In genomic region chr5:11392-11791, GRCh38 we compare ENCODE assay signal across 7 cellular contexts.
DNase-seq lines count a peak whose midpoint lies in the region; ATAC-seq, FAIRE-seq and TF ChIP-seq lines count a peak whose summit lies in the region.
"Not testable (repeated sequence)": the region's sequence is repeated elsewhere in the genome, so short reads cannot be mapped to it uniquely, and the experiment has no call there.

No MANE protein-coding gene starts in this region.

- not testable (repeated sequence) for H3K4me2 ChIP-seq in HepG2 (ENCODE audit: low read depth, low read length)

- TF ChIP-seq RAD21 in HepG2 (CRISPR knock-in tag; IDR thresholded peaks at IDR 0.05): not testable (repeated sequence)

- H4K20me1 ChIP-seq in HepG2 (ENCODE audit: insufficient read depth, low read length): not testable (repeated sequence)

- TF ChIP-seq EP300 in HepG2 (IDR thresholded peaks at IDR 0.05; ENCODE audit: low read depth in 2 of 2, low read length in 2 of 2); HepG2 (CRISPR knock-in tag; IDR thresholded peaks at IDR 0.05; ENCODE audit: borderline replicate concordance): not testable (repeated sequence)

- not testable (repeated sequence) for H3K4me1 Mint-ChIP-seq in T-helper 2 cell treated with Interferon-gamma antibody and Interleukin-4, amounts not matched to agents 5 μg/mL and 100 μg/mL, for 36 hours (ENCODE audit: low read depth); activated T-helper 1 cell treated with anti-CD3 and anti-CD28 coated beads, Interleukin-12 subunit alpha, Interleukin-12 subunit beta, Interleukin-2, Interleukin-4 antibody, amounts not matched to agents 30 ng/mL and 10 ng/mL and 1 ng/mL, durations not matched to agents 14 hours and 24 hours and 36 hours (ENCODE audit: low read depth); activated naive CD8-positive, alpha-beta T cell treated with anti-CD3 and anti-CD28 coated beads, Interleukin-2, amount 10 ng/mL, durations not matched to agents 7 days and 5 days; central memory CD8-positive, alpha-beta T cell; naive thymus-derived CD4-positive, alpha-beta T cell; stimulated activated naive B cell treated with anti-CD40 and anti-IgM and Interleukin-4, amounts not matched to agents 10 μg/mL and 1 μg/mL and 100 μg/mL, for 72 hours

- POLR2A ChIA-PET in activated naive CD8-positive, alpha-beta T cell treated with anti-CD3 and anti-CD28 coated beads, Interleukin-2, amount 10 ng/mL, durations not matched to agents 7 days and 5 days (lab: Charles Lee); HepG2 (lab: Yijun Ruan, JAX); naive thymus-derived CD4-positive, alpha-beta T cell (lab: Charles Lee): not testable (repeated sequence)

- not testable (repeated sequence) for H3K27ac ChIP-seq in HepG2 (ENCODE audit: extremely low read length, insufficient read depth, low read length); naive thymus-derived CD4-positive, alpha-beta T cell (ENCODE audit: low read depth, low read length)

- not testable (repeated sequence) for H2AFZ ChIP-seq in HepG2 (ENCODE audit: low read length)

- H3K9me3 Mint-ChIP-seq in T-helper 2 cell treated with Interferon-gamma antibody and Interleukin-4, amounts not matched to agents 5 μg/mL and 100 μg/mL, for 36 hours; activated T-helper 1 cell treated with anti-CD3 and anti-CD28 coated beads, Interleukin-12 subunit alpha, Interleukin-12 subunit beta, Interleukin-2, Interleukin-4 antibody, amounts not matched to agents 30 ng/mL and 10 ng/mL and 1 ng/mL, durations not matched to agents 14 hours and 24 hours and 36 hours; activated naive CD8-positive, alpha-beta T cell treated with anti-CD3 and anti-CD28 coated beads, Interleukin-2, amount 10 ng/mL, durations not matched to agents 7 days and 5 days; central memory CD8-positive, alpha-beta T cell; naive thymus-derived CD4-positive, alpha-beta T cell; stimulated activated naive B cell treated with anti-CD40 and anti-IgM and Interleukin-4, amounts not matched to agents 10 μg/mL and 1 μg/mL and 100 μg/mL, for 72 hours: not testable (repeated sequence)

- not testable (repeated sequence) for H3K9me3 ChIP-seq in HepG2 (ENCODE audit: low read length); naive thymus-derived CD4-positive, alpha-beta T cell (ENCODE audit: control insufficient read depth in 2 of 3, low read length in 3 of 3)

- H3K4me1 ChIP-seq in HepG2 (ENCODE audit: insufficient read depth, low read length); naive thymus-derived CD4-positive, alpha-beta T cell (ENCODE audit: control insufficient read depth in 2 of 2, insufficient read depth in 2 of 2, low read length in 2 of 2): not testable (repeated sequence)

- in situ Hi-C loops in HepG2 (cut with HindIII; ENCODE audit: extremely low pct_ligation_motif_present, low pct_unique_long_range_greater_than_20kb): not testable (repeated sequence)

- TF ChIP-seq CTCF in HepG2 (CRISPR knock-in tag; IDR thresholded peaks at IDR 0.05): not testable (repeated sequence)

- ATAC-seq in activated naive CD8-positive, alpha-beta T cell treated with anti-CD3 and anti-CD28 coated beads, Interleukin-2, amount 10 ng/mL, durations not matched to agents 7 days and 5 days (ENCODE audit: low read depth); central memory CD8-positive, alpha-beta T cell (replicated peaks; ENCODE audit: extremely low read depth, poor library complexity, severe bottlenecking); HepG2; naive thymus-derived CD4-positive, alpha-beta T cell; stimulated activated naive B cell treated with anti-CD40 and anti-IgM and Interleukin-4, amounts not matched to agents 10 μg/mL and 1 μg/mL and 100 μg/mL, for 72 hours (replicated peaks): not testable (repeated sequence)

- BruUV-seq in HepG2 (replicated peaks; lab: Mats Ljungman, UMichigan): not testable (repeated sequence)

- peak; percentile 32 for DNase-seq in T-helper 2 cell treated with Interferon-gamma antibody and Interleukin-4, amounts not matched to agents 5 μg/mL and 100 μg/mL, for 36 hours (ENCODE audit: low spot score)
- peak; percentile 57 for DNase-seq in activated T-helper 1 cell treated with anti-CD3 and anti-CD28 coated beads, Interleukin-12 subunit alpha, Interleukin-12 subunit beta, Interleukin-2, Interleukin-4 antibody, amounts not matched to agents 30 ng/mL and 10 ng/mL and 1 ng/mL, durations not matched to agents 14 hours and 24 hours and 36 hours (ENCODE audit: low spot score)
- DNase-seq in activated naive CD8-positive, alpha-beta T cell treated with anti-CD3 and anti-CD28 coated beads, Interleukin-2, amount 10 ng/mL, durations not matched to agents 7 days and 5 days: peak; percentile 70
- peak; percentile 31 to 48 for DNase-seq in central memory CD8-positive, alpha-beta T cell (ENCODE audit: low spot score in 2 of 2)
- DNase-seq in HepG2 (ENCODE audit: low spot score): not testable (repeated sequence)
- peak in 8 of 9 donors; percentile 10 to 82 (median 28) for DNase-seq in naive thymus-derived CD4-positive, alpha-beta T cell
- peak; percentile 24 for DNase-seq in stimulated activated naive B cell treated with anti-CD40 and anti-IgM and Interleukin-4, amounts not matched to agents 10 μg/mL and 1 μg/mL and 100 μg/mL, for 72 hours

- H3K4me3 ChIP-seq in HepG2 (replicated peaks in 1 of 3; ENCODE audit: insufficient read depth in 1 of 3, low read depth in 2 of 3, low read length in 3 of 3); naive thymus-derived CD4-positive, alpha-beta T cell (ENCODE audit: low read length): not testable (repeated sequence)

- CTCF ChIA-PET in HepG2 (lab: Yijun Ruan, JAX; ENCODE audit: low intra/inter-chr PET ratio, low total read pairs); naive thymus-derived CD4-positive, alpha-beta T cell (lab: Charles Lee): not testable (repeated sequence)

- not testable (repeated sequence) for H3K27me3 Mint-ChIP-seq in T-helper 2 cell treated with Interferon-gamma antibody and Interleukin-4, amounts not matched to agents 5 μg/mL and 100 μg/mL, for 36 hours (ENCODE audit: low read depth); activated T-helper 1 cell treated with anti-CD3 and anti-CD28 coated beads, Interleukin-12 subunit alpha, Interleukin-12 subunit beta, Interleukin-2, Interleukin-4 antibody, amounts not matched to agents 30 ng/mL and 10 ng/mL and 1 ng/mL, durations not matched to agents 14 hours and 24 hours and 36 hours (ENCODE audit: insufficient read depth); activated naive CD8-positive, alpha-beta T cell treated with anti-CD3 and anti-CD28 coated beads, Interleukin-2, amount 10 ng/mL, durations not matched to agents 7 days and 5 days; central memory CD8-positive, alpha-beta T cell
- H3K27me3 Mint-ChIP-seq in naive thymus-derived CD4-positive, alpha-beta T cell: peaks cover 3 to 17% (median 12%) of the 10 kb centered on the region in 5 donors
- H3K27me3 Mint-ChIP-seq in stimulated activated naive B cell treated with anti-CD40 and anti-IgM and Interleukin-4, amounts not matched to agents 10 μg/mL and 1 μg/mL and 100 μg/mL, for 72 hours: peaks cover 0 to 12% of the 10 kb centered on the region in 2 donors

- intact Hi-C loops in activated T-helper 1 cell treated with anti-CD3 and anti-CD28 coated beads, Interleukin-12 subunit alpha, Interleukin-12 subunit beta, Interleukin-2, Interleukin-4 antibody, amounts not matched to agents 30 ng/mL and 10 ng/mL and 1 ng/mL, durations not matched to agents 14 hours and 24 hours and 36 hours (cut with micrococcal nuclease); HepG2 (cut with micrococcal nuclease; ENCODE audit: unreplicated experiment); naive thymus-derived CD4-positive, alpha-beta T cell (cut with micrococcal nuclease): not testable (repeated sequence)

- not testable (repeated sequence) for H3K36me3 ChIP-seq in HepG2 (replicated peaks in 1 of 2; ENCODE audit: control insufficient read depth in 1 of 2, insufficient read depth in 2 of 2, low read length in 2 of 2); naive thymus-derived CD4-positive, alpha-beta T cell (ENCODE audit: control insufficient read depth in 2 of 3, insufficient read depth in 3 of 3, low read length in 3 of 3)

- not testable (repeated sequence) for H3K79me2 ChIP-seq in HepG2 (ENCODE audit: insufficient read depth, low read length)

- not testable (repeated sequence) for TF ChIP-seq POLR2A in HepG2 (IDR thresholded peaks at IDR 0.05; ENCODE audit: insufficient read depth in 1 of 2, low read depth in 2 of 2, low read length in 2 of 2)

- H3K27ac Mint-ChIP-seq in T-helper 2 cell treated with Interferon-gamma antibody and Interleukin-4, amounts not matched to agents 5 μg/mL and 100 μg/mL, for 36 hours; activated T-helper 1 cell treated with anti-CD3 and anti-CD28 coated beads, Interleukin-12 subunit alpha, Interleukin-12 subunit beta, Interleukin-2, Interleukin-4 antibody, amounts not matched to agents 30 ng/mL and 10 ng/mL and 1 ng/mL, durations not matched to agents 14 hours and 24 hours and 36 hours; activated naive CD8-positive, alpha-beta T cell treated with anti-CD3 and anti-CD28 coated beads, Interleukin-2, amount 10 ng/mL, durations not matched to agents 7 days and 5 days; central memory CD8-positive, alpha-beta T cell (ENCODE audit: low read depth); naive thymus-derived CD4-positive, alpha-beta T cell; stimulated activated naive B cell treated with anti-CD40 and anti-IgM and Interleukin-4, amounts not matched to agents 10 μg/mL and 1 μg/mL and 100 μg/mL, for 72 hours: not testable (repeated sequence)

- not testable (repeated sequence) for H3K9ac ChIP-seq in HepG2 (ENCODE audit: insufficient read depth, low read depth, low read length)

- not testable (repeated sequence) for H3K4me3 Mint-ChIP-seq in T-helper 2 cell treated with Interferon-gamma antibody and Interleukin-4, amounts not matched to agents 5 μg/mL and 100 μg/mL, for 36 hours; activated T-helper 1 cell treated with anti-CD3 and anti-CD28 coated beads, Interleukin-12 subunit alpha, Interleukin-12 subunit beta, Interleukin-2, Interleukin-4 antibody, amounts not matched to agents 30 ng/mL and 10 ng/mL and 1 ng/mL, durations not matched to agents 14 hours and 24 hours and 36 hours; activated naive CD8-positive, alpha-beta T cell treated with anti-CD3 and anti-CD28 coated beads, Interleukin-2, amount 10 ng/mL, durations not matched to agents 7 days and 5 days; central memory CD8-positive, alpha-beta T cell; naive thymus-derived CD4-positive, alpha-beta T cell; stimulated activated naive B cell treated with anti-CD40 and anti-IgM and Interleukin-4, amounts not matched to agents 10 μg/mL and 1 μg/mL and 100 μg/mL, for 72 hours

- not testable (repeated sequence) for H3K36me3 Mint-ChIP-seq in T-helper 2 cell treated with Interferon-gamma antibody and Interleukin-4, amounts not matched to agents 5 μg/mL and 100 μg/mL, for 36 hours (ENCODE audit: low read depth); activated T-helper 1 cell treated with anti-CD3 and anti-CD28 coated beads, Interleukin-12 subunit alpha, Interleukin-12 subunit beta, Interleukin-2, Interleukin-4 antibody, amounts not matched to agents 30 ng/mL and 10 ng/mL and 1 ng/mL, durations not matched to agents 14 hours and 24 hours and 36 hours (ENCODE audit: low read depth); activated naive CD8-positive, alpha-beta T cell treated with anti-CD3 and anti-CD28 coated beads, Interleukin-2, amount 10 ng/mL, durations not matched to agents 7 days and 5 days; central memory CD8-positive, alpha-beta T cell (ENCODE audit: insufficient read depth); naive thymus-derived CD4-positive, alpha-beta T cell; stimulated activated naive B cell treated with anti-CD40 and anti-IgM and Interleukin-4, amounts not matched to agents 10 μg/mL and 1 μg/mL and 100 μg/mL, for 72 hours

- not testable (repeated sequence) for FAIRE-seq in HepG2 (lab: Jason Lieb, UNC)

- not testable (repeated sequence) for H3K27me3 ChIP-seq in HepG2 (ENCODE audit: control insufficient read depth in 1 of 2, insufficient read depth in 2 of 2, low read length in 2 of 2); naive thymus-derived CD4-positive, alpha-beta T cell (ENCODE audit: control insufficient read depth in 2 of 2, insufficient read depth in 2 of 2, low read length in 2 of 2)
